8 cellular contexts compared by ENCODE assay signal in genomic region chr4:78056265-78057129, GRCh38. TPM values are rescaled to one million over a fixed set of nuclear protein-coding genes. Genes with fewer than 3 reads are reported as not detected.
DNase-seq lines count a peak whose midpoint lies in the region; ATAC-seq, FAIRE-seq and TF ChIP-seq lines count a peak whose summit lies in the region.

No MANE protein-coding gene starts in this region.

- H3K4me1 ChIP-seq in keratinocyte (ENCODE audit: control insufficient read depth, extremely low read depth, insufficient read depth, low read length) (peaks cover 7% of the 10 kb centered on the region), small intestine (ENCODE audit: control insufficient read depth in 2 of 2, insufficient read depth in 1 of 2, low read depth in 1 of 2, low read length in 1 of 2) (peaks cover 0 to 3% of the 10 kb centered on the region in 2 donors)

- dilution Hi-C loops in keratinocyte (cut with MboI; ENCODE audit: extremely low pct_ligation_motif_present, low sequenced_read_pairs), result no loop called here

- ATAC-seq in GM21717 (IDR thresholded peaks at IDR 0.05; ENCODE audit: unreplicated experiment) (peak; percentile 74), HG03045 (IDR thresholded peaks at IDR 0.05; ENCODE audit: unreplicated experiment) (no peak)

- DNase-seq in EL, result peak; percentile 61
- peak; percentile 63 for DNase-seq in KBM-7
- peak; percentile 94 to 95 for DNase-seq in SHP77 (lab: John Stamatoyannopoulos, UW)
- peak; percentile 35 for DNase-seq in cerebellar cortex (ENCODE audit: low spot score)
- peak; percentile 63 for DNase-seq in keratinocyte (ENCODE audit: low read depth, low spot score)
- peak; percentile 66 for DNase-seq in small intestine

- H3K4me3 ChIP-seq in keratinocyte (ENCODE audit: control insufficient read depth in 2 of 3, extremely low read depth in 1 of 3, insufficient read depth in 2 of 3, low read depth in 1 of 3, low read length in 3 of 3) (peak overlapping the region; percentile 74 to 88 (median 85)), small intestine (ENCODE audit: low read depth in 1 of 2, low read length in 2 of 2) (peak overlapping the region; percentile 41 to 49)

- H3K9ac ChIP-seq in keratinocyte (ENCODE audit: control insufficient read depth, extremely low read depth, insufficient read depth, low read length), result peak overlapping the region; percentile 84

- peak overlapping the region; percentile 91 for H3K4me2 ChIP-seq in keratinocyte (ENCODE audit: control insufficient read depth, extremely low read depth, insufficient read depth, low read depth, low read length)

- no peaks in the 10 kb centered on the region for H3K9me3 ChIP-seq in keratinocyte (ENCODE audit: control insufficient read depth, low read depth, low read length)
- H3K9me3 ChIP-seq in small intestine (ENCODE audit: control insufficient read depth, low read depth), result no peaks in the 10 kb centered on the region

- in situ Hi-C loops in KBM-7 (cut with MboI; ENCODE audit: low pct_unique_long_range_greater_than_20kb, low sequenced_read_pairs), result no loop called here

- peak overlapping the region; percentile 94 for H2AFZ ChIP-seq in keratinocyte (ENCODE audit: control insufficient read depth, low read length)

- no peaks in the 10 kb centered on the region for H4K20me1 ChIP-seq in keratinocyte (ENCODE audit: control insufficient read depth, extremely low read depth, insufficient read depth, low read length)

- FAIRE-seq in keratinocyte (lab: Jason Lieb, UNC) (peak; percentile 90), small intestine (lab: Jason Lieb, UNC) (no peak)

- no peaks in the 10 kb centered on the region for H3K79me2 ChIP-seq in keratinocyte (ENCODE audit: control insufficient read depth, insufficient read depth, low read length)

- no peaks in the 10 kb centered on the region for H3K9me1 ChIP-seq in keratinocyte (ENCODE audit: control insufficient read depth, extremely low read depth, insufficient read depth, low read length)

- H3K27me3 ChIP-seq in keratinocyte (ENCODE audit: control insufficient read depth, extremely low read depth, insufficient read depth, low read length) (no peaks in the 10 kb centered on the region), small intestine (ENCODE audit: control insufficient read depth in 2 of 2, insufficient read depth in 2 of 2, low read length in 2 of 2) (peaks cover 0 to 10% of the 10 kb centered on the region in 2 donors)

- WGBS in small intestine, 3 donors, result 2 to 5% (median 4%) methylated on average over 34 to 39 of the region's 39 CpGs

- peak in 1 of 3 experiments; percentile 43 for TF ChIP-seq CTCF in keratinocyte (optimal IDR thresholded peaks at IDR 0.05 in 1 of 3, IDR thresholded peaks at IDR 0.05 in 1 of 3, conservative IDR thresholded peaks at IDR 0.05 in 1 of 3; ENCODE audit: extremely low read depth in 1 of 3, insufficient read depth in 2 of 3, low read length in 3 of 3)

- H3K36me3 ChIP-seq in keratinocyte (ENCODE audit: control insufficient read depth in 2 of 2, extremely low read depth in 1 of 2, insufficient read depth in 2 of 2, low read length in 2 of 2) (no peaks in the 10 kb centered on the region), small intestine (ENCODE audit: control insufficient read depth in 2 of 2, insufficient read depth in 2 of 2, low read length in 2 of 2) (no peaks in the 10 kb centered on the region)

- peak overlapping the region; percentile 23 for H3K27ac ChIP-seq in keratinocyte (ENCODE audit: control insufficient read depth, insufficient read depth, low read length)
- H3K27ac ChIP-seq in small intestine (ENCODE audit: low read depth in 1 of 2, low read length in 1 of 2), result no peak overlapping the region

RNA-seq across cellular contexts. Expression of gene FRAS1, which starts 0.6 kb away (rescaled TPM):
- polyA plus RNA-seq in keratinocyte, result 3.4 to 4.1 TPM (median 3.5 TPM) in 3 replicates
- 1.3 TPM for polyA plus RNA-seq in keratinocyte (2011; ENCODE audit: low read depth)
- 0.94 and 1.2 TPM in 2 replicates for polyA plus RNA-seq in keratinocyte (2011; cell fraction: cytosol; rRNA removed)
- 13.6 and 14.3 TPM in 2 replicates for polyA plus RNA-seq in keratinocyte (2011; cell fraction: nucleus; rRNA removed)
- 2.0 and 3.7 TPM in 2 replicates for polyA plus RNA-seq in keratinocyte (2012; ENCODE audit: low replicate concordance)
- 18.7 to 41.6 TPM (median 23.4 TPM) in 3 replicates for polyA minus RNA-seq in keratinocyte
- 10.4 TPM for polyA minus RNA-seq in keratinocyte (2011; cell fraction: cytosol; rRNA and poly(A)+ RNA removed)
- 43.4 and 58.3 TPM in 2 replicates for polyA minus RNA-seq in keratinocyte (2011; cell fraction: nucleus; rRNA and poly(A)+ RNA removed)
- under 1 TPM in 1 of 3 donors, not detected in 2; 0.16 TPM for polyA plus RNA-seq in small intestine

Comparison
In these comparisons a context has a peak if more than half of its experiments do, and no peak if none do; other contexts are left out.
1. DNase-seq: peak in every context shown above with its lines; median percentile 94 in SHP77; 66 in small intestine; 63 in KBM-7; 63 in keratinocyte; 61 in EL; 35 in cerebellar cortex.